1 cellular context compared by ENCODE assay signal in the genomic region with DNA sequence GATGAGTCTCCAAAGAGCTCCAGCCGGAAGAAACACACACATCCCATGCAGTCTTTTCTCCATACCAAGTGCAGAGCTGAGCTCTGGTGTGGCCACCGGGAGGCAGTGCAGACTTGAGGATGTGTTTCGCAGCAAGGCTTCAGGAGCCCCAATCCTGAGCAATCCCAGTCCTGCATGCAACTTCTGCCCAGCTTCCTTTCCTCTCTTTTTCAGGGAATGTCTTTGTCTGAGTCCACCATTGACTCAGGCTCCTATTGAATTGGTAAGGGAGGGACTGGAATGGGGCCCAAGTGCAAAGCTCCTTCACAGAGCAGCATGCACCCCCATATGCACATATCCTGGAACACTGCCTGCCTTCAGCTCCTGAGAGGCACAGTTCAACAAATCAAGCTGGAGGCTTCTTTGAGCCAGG.
TF ChIP-seq lines count a peak whose summit lies in the region.

No MANE protein-coding gene starts in this region.

TF ChIP-seq in HepG2, 621 proteins besides CTCF, POLR2A, EP300 and RAD21 (continued from another document and continues in another):
- TF ChIP-seq, protein P1, sequence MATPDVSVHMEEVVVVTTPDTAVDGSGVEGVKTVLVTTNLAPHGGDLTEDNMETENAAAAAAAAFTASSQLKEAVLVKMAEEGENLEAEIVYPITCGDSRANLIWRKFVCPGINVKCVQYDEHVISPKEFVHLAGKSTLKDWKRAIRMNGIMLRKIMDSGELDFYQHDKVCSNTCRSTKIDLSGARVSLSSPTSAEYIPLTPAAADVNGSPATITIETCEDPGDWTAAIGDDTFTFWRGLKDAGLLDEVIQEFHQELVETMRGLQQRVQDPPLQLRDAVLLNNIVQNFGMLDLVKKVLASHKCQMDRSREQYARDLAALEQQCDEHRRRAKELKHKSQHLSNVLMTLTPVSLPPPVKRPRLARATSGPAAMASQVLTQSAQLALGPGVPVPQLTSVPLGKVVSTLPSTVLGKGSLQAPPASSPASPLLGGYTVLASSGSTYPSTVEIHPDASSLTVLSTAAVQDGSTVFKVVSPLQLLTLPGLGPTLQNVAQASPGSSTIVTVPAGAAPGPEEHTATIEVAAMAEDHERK (CRISPR knock-in tag; IDR thresholded peaks at IDR 0.05; ENCODE audit: low read depth), result no peak
- TF ChIP-seq RFX1 (IDR thresholded peaks at IDR 0.05) (no peak), ZNF274 (CRISPR knock-in tag; IDR thresholded peaks at IDR 0.05) (no peak), ZSCAN31 (CRISPR knock-in tag; IDR thresholded peaks at IDR 0.05; ENCODE audit: low read depth) (no peak), ZNF781 (CRISPR knock-in tag; IDR thresholded peaks at IDR 0.05; ENCODE audit: borderline replicate concordance, not compliant biosample characterization) (no peak), LCORL (IDR thresholded peaks at IDR 0.05) (no peak), LCORL (CRISPR knock-in tag; IDR thresholded peaks at IDR 0.05) (peak; percentile 84), ZNF572 (CRISPR knock-in tag; IDR thresholded peaks at IDR 0.05) (0 out of 2 replicates have a peak, but pooled peaks have one; percentile 70), NFRKB (IDR thresholded peaks at IDR 0.05) (no peak), ZBTB38 (CRISPR knock-in tag; IDR thresholded peaks at IDR 0.05) (no peak), PRMT3 (CRISPR knock-in tag; IDR thresholded peaks at IDR 0.05; ENCODE audit: borderline replicate concordance, low read depth) (no peak), MED8 (CRISPR knock-in tag; IDR thresholded peaks at IDR 0.05; ENCODE audit: insufficient replicate concordance) (no peak), NFE2L1 (CRISPR knock-in tag; IDR thresholded peaks at IDR 0.05; ENCODE audit: borderline replicate concordance) (no peak), IKZF1 (IDR thresholded peaks at IDR 0.05) (no peak), ZNF34 (CRISPR knock-in tag; IDR thresholded peaks at IDR 0.05; ENCODE audit: borderline replicate concordance) (no peak), KDM2A (CRISPR knock-in tag; IDR thresholded peaks at IDR 0.05; ENCODE audit: borderline replicate concordance, low read depth) (peak; percentile 65; the same call in 1 of the 2 replicates), STAT5B (CRISPR knock-in tag; IDR thresholded peaks at IDR 0.05) (no peak), CBX2 (IDR thresholded peaks at IDR 0.05; ENCODE audit: low read depth, low read length) (no peak), CBX2 (CRISPR knock-in tag; IDR thresholded peaks at IDR 0.05; ENCODE audit: low read depth) (no peak), SNAPC2 (CRISPR knock-in tag; IDR thresholded peaks at IDR 0.05) (no peak), ZNF329 (CRISPR knock-in tag; IDR thresholded peaks at IDR 0.05; ENCODE audit: low read depth) (no peak), KAT2B (IDR thresholded peaks at IDR 0.05; ENCODE audit: borderline replicate concordance, low read depth, low read length) (no peak), HNRNPH1 (optimal IDR thresholded peaks at IDR 0.05; ENCODE audit: low read depth, low read length) (no peak), ZNF432 (CRISPR knock-in tag; IDR thresholded peaks at IDR 0.05; ENCODE audit: borderline replicate concordance) (no peak), NR2F6 (IDR thresholded peaks at IDR 0.05) (no peak), NR2F6 (CRISPR knock-in tag; IDR thresholded peaks at IDR 0.05) (peak; percentile 57; the same call in 1 of the 2 replicates), TEAD2 (CRISPR knock-in tag; IDR thresholded peaks at IDR 0.05) (no peak), ZBTB1 (CRISPR knock-in tag; IDR thresholded peaks at IDR 0.05; ENCODE audit: borderline replicate concordance) (no peak), ARNT (IDR thresholded peaks at IDR 0.05) (no peak), ZSCAN20 (CRISPR knock-in tag; IDR thresholded peaks at IDR 0.05; ENCODE audit: borderline replicate concordance) (no peak), ZNF496 (CRISPR knock-in tag; IDR thresholded peaks at IDR 0.05; ENCODE audit: insufficient replicate concordance) (no peak), PHF8 (CRISPR knock-in tag; IDR thresholded peaks at IDR 0.05) (no peak), RARG (CRISPR knock-in tag; IDR thresholded peaks at IDR 0.05; ENCODE audit: low read depth) (no peak), HOXA5 (CRISPR knock-in tag; IDR thresholded peaks at IDR 0.05) (no peak), JUNB (CRISPR knock-in tag; IDR thresholded peaks at IDR 0.05; ENCODE audit: borderline replicate concordance) (no peak), ZNF354B (CRISPR knock-in tag; IDR thresholded peaks at IDR 0.05) (no peak), ZNF556 (CRISPR knock-in tag; IDR thresholded peaks at IDR 0.05; ENCODE audit: borderline replicate concordance) (no peak), HES4 (CRISPR knock-in tag; IDR thresholded peaks at IDR 0.05; ENCODE audit: borderline replicate concordance) (no peak), ZNF292 (CRISPR knock-in tag; IDR thresholded peaks at IDR 0.05; ENCODE audit: borderline replicate concordance, low read depth) (no peak), ZMAT3 (CRISPR knock-in tag; conservative IDR thresholded peaks at IDR 0.05) (no peak), NFYC (CRISPR knock-in tag; IDR thresholded peaks at IDR 0.05) (no peak), NRL (CRISPR knock-in tag; IDR thresholded peaks at IDR 0.05; ENCODE audit: borderline replicate concordance) (no peak), ZNF766 (CRISPR knock-in tag; IDR thresholded peaks at IDR 0.05; ENCODE audit: borderline replicate concordance) (no peak), ZNF207 (IDR thresholded peaks at IDR 0.05; ENCODE audit: borderline replicate concordance) (no peak), HHEX (CRISPR knock-in tag; IDR thresholded peaks at IDR 0.05) (no peak), SATB2 (CRISPR knock-in tag; IDR thresholded peaks at IDR 0.05) (no peak), ZNF724P (CRISPR knock-in tag; IDR thresholded peaks at IDR 0.05; ENCODE audit: borderline replicate concordance) (no peak), MAF1 (CRISPR knock-in tag; IDR thresholded peaks at IDR 0.05; ENCODE audit: borderline replicate concordance) (no peak), KDM3A (CRISPR knock-in tag; IDR thresholded peaks at IDR 0.05; ENCODE audit: low read depth) (0 out of 2 replicates have a peak, but pooled peaks have one; percentile 81)
- TF ChIP-seq, protein P2, sequence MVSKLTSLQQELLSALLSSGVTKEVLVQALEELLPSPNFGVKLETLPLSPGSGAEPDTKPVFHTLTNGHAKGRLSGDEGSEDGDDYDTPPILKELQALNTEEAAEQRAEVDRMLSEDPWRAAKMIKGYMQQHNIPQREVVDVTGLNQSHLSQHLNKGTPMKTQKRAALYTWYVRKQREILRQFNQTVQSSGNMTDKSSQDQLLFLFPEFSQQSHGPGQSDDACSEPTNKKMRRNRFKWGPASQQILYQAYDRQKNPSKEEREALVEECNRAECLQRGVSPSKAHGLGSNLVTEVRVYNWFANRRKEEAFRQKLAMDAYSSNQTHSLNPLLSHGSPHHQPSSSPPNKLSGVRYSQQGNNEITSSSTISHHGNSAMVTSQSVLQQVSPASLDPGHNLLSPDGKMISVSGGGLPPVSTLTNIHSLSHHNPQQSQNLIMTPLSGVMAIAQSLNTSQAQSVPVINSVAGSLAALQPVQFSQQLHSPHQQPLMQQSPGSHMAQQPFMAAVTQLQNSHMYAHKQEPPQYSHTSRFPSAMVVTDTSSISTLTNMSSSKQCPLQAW (CRISPR knock-in tag; IDR thresholded peaks at IDR 0.05), result peak; percentile 79
- TF ChIP-seq, protein P3, sequence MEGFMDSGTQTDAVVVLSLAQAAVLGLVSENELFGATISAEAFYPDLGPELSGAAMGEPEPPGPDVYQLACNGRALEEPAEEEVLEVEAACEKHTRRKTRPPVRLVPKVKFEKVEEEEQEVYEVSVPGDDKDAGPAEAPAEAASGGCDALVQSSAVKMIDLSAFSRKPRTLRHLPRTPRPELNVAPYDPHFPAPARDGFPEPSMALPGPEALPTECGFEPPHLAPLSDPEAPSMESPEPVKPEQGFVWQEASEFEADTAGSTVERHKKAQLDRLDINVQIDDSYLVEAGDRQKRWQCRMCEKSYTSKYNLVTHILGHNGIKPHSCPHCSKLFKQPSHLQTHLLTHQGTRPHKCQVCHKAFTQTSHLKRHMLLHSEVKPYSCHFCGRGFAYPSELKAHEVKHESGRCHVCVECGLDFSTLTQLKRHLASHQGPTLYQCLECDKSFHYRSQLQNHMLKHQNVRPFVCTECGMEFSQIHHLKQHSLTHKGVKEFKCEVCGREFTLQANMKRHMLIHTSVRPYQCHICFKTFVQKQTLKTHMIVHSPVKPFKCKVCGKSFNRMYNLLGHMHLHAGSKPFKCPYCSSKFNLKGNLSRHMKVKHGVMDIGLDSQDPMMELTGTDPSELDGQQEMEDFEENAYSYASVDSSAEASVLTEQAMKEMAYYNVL (CRISPR knock-in tag; IDR thresholded peaks at IDR 0.05; ENCODE audit: borderline replicate concordance), result no peak
- TF ChIP-seq, protein P4, sequence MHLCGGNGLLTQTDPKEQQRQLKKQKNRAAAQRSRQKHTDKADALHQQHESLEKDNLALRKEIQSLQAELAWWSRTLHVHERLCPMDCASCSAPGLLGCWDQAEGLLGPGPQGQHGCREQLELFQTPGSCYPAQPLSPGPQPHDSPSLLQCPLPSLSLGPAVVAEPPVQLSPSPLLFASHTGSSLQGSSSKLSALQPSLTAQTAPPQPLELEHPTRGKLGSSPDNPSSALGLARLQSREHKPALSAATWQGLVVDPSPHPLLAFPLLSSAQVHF (CRISPR knock-in tag; IDR thresholded peaks at IDR 0.05), result no peak
- TF ChIP-seq, protein P5, sequence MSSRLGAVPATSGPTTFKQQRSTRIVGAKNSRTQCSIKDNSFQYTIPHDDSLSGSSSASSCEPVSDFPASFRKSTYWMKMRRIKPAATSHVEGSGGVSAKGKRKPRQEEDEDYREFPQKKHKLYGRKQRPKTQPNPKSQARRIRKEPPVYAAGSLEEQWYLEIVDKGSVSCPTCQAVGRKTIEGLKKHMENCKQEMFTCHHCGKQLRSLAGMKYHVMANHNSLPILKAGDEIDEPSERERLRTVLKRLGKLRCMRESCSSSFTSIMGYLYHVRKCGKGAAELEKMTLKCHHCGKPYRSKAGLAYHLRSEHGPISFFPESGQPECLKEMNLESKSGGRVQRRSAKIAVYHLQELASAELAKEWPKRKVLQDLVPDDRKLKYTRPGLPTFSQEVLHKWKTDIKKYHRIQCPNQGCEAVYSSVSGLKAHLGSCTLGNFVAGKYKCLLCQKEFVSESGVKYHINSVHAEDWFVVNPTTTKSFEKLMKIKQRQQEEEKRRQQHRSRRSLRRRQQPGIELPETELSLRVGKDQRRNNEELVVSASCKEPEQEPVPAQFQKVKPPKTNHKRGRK (CRISPR knock-in tag; IDR thresholded peaks at IDR 0.05), result no peak
- TF ChIP-seq, protein P6, sequence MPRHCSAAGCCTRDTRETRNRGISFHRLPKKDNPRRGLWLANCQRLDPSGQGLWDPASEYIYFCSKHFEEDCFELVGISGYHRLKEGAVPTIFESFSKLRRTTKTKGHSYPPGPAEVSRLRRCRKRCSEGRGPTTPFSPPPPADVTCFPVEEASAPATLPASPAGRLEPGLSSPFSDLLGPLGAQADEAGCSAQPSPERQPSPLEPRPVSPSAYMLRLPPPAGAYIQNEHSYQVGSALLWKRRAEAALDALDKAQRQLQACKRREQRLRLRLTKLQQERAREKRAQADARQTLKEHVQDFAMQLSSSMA (CRISPR knock-in tag; IDR thresholded peaks at IDR 0.05), result no peak
- TF ChIP-seq, protein P7, sequence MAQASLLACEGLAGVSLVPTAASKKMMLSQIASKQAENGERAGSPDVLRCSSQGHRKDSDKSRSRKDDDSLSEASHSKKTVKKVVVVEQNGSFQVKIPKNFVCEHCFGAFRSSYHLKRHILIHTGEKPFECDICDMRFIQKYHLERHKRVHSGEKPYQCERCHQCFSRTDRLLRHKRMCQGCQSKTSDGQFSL (CRISPR knock-in tag; IDR thresholded peaks at IDR 0.05), result no peak
- TF ChIP-seq, protein P8, sequence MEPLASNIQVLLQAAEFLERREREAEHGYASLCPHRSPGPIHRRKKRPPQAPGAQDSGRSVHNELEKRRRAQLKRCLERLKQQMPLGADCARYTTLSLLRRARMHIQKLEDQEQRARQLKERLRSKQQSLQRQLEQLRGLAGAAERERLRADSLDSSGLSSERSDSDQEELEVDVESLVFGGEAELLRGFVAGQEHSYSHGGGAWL (CRISPR knock-in tag; IDR thresholded peaks at IDR 0.05), result 0 out of 2 replicates have a peak, but pooled peaks have one; percentile 29
- TF ChIP-seq, protein P9, sequence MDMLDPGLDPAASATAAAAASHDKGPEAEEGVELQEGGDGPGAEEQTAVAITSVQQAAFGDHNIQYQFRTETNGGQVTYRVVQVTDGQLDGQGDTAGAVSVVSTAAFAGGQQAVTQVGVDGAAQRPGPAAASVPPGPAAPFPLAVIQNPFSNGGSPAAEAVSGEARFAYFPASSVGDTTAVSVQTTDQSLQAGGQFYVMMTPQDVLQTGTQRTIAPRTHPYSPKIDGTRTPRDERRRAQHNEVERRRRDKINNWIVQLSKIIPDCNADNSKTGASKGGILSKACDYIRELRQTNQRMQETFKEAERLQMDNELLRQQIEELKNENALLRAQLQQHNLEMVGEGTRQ (IDR thresholded peaks at IDR 0.05; ENCODE audit: low read depth, low read length), result no peak
- TF ChIP-seq, protein P9 (CRISPR knock-in tag; IDR thresholded peaks at IDR 0.05; ENCODE audit: borderline replicate concordance), result no peak
- TF ChIP-seq, protein P10, sequence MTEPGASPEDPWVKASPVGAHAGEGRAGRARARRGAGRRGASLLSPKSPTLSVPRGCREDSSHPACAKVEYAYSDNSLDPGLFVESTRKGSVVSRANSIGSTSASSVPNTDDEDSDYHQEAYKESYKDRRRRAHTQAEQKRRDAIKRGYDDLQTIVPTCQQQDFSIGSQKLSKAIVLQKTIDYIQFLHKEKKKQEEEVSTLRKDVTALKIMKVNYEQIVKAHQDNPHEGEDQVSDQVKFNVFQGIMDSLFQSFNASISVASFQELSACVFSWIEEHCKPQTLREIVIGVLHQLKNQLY (CRISPR knock-in tag; IDR thresholded peaks at IDR 0.05), result no peak
- TF ChIP-seq, protein P11, sequence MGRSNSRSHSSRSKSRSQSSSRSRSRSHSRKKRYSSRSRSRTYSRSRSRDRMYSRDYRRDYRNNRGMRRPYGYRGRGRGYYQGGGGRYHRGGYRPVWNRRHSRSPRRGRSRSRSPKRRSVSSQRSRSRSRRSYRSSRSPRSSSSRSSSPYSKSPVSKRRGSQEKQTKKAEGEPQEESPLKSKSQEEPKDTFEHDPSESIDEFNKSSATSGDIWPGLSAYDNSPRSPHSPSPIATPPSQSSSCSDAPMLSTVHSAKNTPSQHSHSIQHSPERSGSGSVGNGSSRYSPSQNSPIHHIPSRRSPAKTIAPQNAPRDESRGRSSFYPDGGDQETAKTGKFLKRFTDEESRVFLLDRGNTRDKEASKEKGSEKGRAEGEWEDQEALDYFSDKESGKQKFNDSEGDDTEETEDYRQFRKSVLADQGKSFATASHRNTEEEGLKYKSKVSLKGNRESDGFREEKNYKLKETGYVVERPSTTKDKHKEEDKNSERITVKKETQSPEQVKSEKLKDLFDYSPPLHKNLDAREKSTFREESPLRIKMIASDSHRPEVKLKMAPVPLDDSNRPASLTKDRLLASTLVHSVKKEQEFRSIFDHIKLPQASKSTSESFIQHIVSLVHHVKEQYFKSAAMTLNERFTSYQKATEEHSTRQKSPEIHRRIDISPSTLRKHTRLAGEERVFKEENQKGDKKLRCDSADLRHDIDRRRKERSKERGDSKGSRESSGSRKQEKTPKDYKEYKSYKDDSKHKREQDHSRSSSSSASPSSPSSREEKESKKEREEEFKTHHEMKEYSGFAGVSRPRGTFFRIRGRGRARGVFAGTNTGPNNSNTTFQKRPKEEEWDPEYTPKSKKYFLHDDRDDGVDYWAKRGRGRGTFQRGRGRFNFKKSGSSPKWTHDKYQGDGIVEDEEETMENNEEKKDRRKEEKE (IDR thresholded peaks at IDR 0.05), result no peak
